22 cellular contexts compared by ENCODE assay signal in genomic region chr10:88205842-88206446, GRCh38.
DNase-seq lines count a peak whose midpoint lies in the region; ATAC-seq and TF ChIP-seq lines count a peak whose summit lies in the region.
"Had no signal": no experiment of that assay in that cellular context is flagged by ENCODE, and none has a peak within 500 bp of the region (broad histone marks: within the 10 kb centered on the region; RNA-seq: fewer than 3 reads in every experiment).

No MANE protein-coding gene starts in this region.

- ATAC-seq in DND-41 (ENCODE audit: insufficient read depth, low read depth) (no peak), GM19452 (IDR thresholded peaks at IDR 0.05; ENCODE audit: unreplicated experiment) (peak; percentile 56), HG03460 (IDR thresholded peaks at IDR 0.05; ENCODE audit: unreplicated experiment) (peak; percentile 65), HG03097 (IDR thresholded peaks at IDR 0.05; ENCODE audit: low FRiP score, unreplicated experiment) (no peak), mucosa of descending colon (no peak)
- ATAC-seq: CD8-positive, alpha-beta T cell; left cardiac atrium; Panc1 had no signal

- H3K9me3 ChIP-seq in DND-41 (ENCODE audit: insufficient read depth, low read length, severe bottlenecking) (no peaks in the 10 kb centered on the region), suprapubic skin (no peaks in the 10 kb centered on the region), mucosa of descending colon (no peaks in the 10 kb centered on the region)
- H3K9me3 ChIP-seq: HAP-1 had no signal

- intact Hi-C loops in mucosa of descending colon (cut with DNase I, micrococcal nuclease), result no loop called here

- H3K27ac ChIP-seq in DND-41 (ENCODE audit: low read length) (no peak overlapping the region), suprapubic skin (no peak overlapping the region)
- H3K27ac ChIP-seq: SK-N-MC had no signal

- DNase-seq in DND-41, result no peak
- DNase-seq in foreskin melanocyte, result peak; percentile 68
- DNase-seq in suprapubic skin (ENCODE audit: low spot score in 2 of 2), result no peak
- no peak for DNase-seq in mucosa of descending colon
- no peak for DNase-seq in NCI-H2171 (lab: John Stamatoyannopoulos, UW)
- DNase-seq: activated CD4-positive, CD25-positive, alpha-beta regulatory T cell treated with anti-CD3 and anti-CD28 coated beads, Interleukin-2, amount 50 U/mL, for 72 hours; CD8-positive, alpha-beta T cell; EL; endodermal cell; KBM-7; left cardiac atrium; NCI-H2081 treated with DMSO at 0.1 percent for 48 hours; NCI-H748 treated with DMSO at 0.1 percent for 48 hours; stimulated activated CD4-positive, alpha-beta T cell treated with anti-CD3 and anti-CD28 coated beads, Interleukin-4, amount 100 ng/mL, for 1 hour; T1000 had no signal

- H2AFZ ChIP-seq in DND-41 (ENCODE audit: low read depth, low read length), result 0 out of 2 replicates have a peak overlapping the region, but pooled peaks have one; percentile 7

- H3K4me1 ChIP-seq in DND-41 (ENCODE audit: insufficient read depth, low read length) (no peaks in the 10 kb centered on the region), suprapubic skin (peaks cover 7% of the 10 kb centered on the region), mucosa of descending colon (ENCODE audit: low read depth) (no peaks in the 10 kb centered on the region)

- H3K27me3 ChIP-seq in DND-41 (ENCODE audit: insufficient read depth, low read length, poor library complexity) (no peaks in the 10 kb centered on the region), suprapubic skin (no peaks in the 10 kb centered on the region)

- H3K9ac ChIP-seq in DND-41 (ENCODE audit: low read depth, low read length), result no peak overlapping the region

- H3K36me3 ChIP-seq in DND-41 (ENCODE audit: insufficient read depth, low read length) (no peaks in the 10 kb centered on the region), suprapubic skin (no peaks in the 10 kb centered on the region), mucosa of descending colon (ENCODE audit: low read depth) (no peaks in the 10 kb centered on the region)
- H3K36me3 ChIP-seq: HAP-1 had no signal

- TF ChIP-seq CTCF in DND-41 (IDR thresholded peaks at IDR 0.05; ENCODE audit: borderline replicate concordance, extremely low read depth, low read length, poor library complexity, severe bottlenecking) (no peak), suprapubic skin (IDR thresholded peaks at IDR 0.05) (no peak), mucosa of descending colon (IDR thresholded peaks at IDR 0.05) (no peak)

- no peaks in the 10 kb centered on the region for H3K79me2 ChIP-seq in DND-41 (ENCODE audit: insufficient read depth, low read length)

- TF ChIP-seq POLR2A in suprapubic skin (IDR thresholded peaks at IDR 0.05), result no peak

- TF ChIP-seq EP300 in suprapubic skin (IDR thresholded peaks at IDR 0.05), result no peak

- no peak overlapping the region for H3K4me2 ChIP-seq in DND-41 (ENCODE audit: insufficient read depth, low read length)

- H4K20me1 ChIP-seq in DND-41 (ENCODE audit: insufficient read depth, low read length), result no peaks in the 10 kb centered on the region

- WGBS in suprapubic skin, result 82% methylated on average over 2 of the region's 2 CpGs

- no peak overlapping the region for H3K4me3 ChIP-seq in DND-41 (ENCODE audit: low read depth in 1 of 2, low read length in 2 of 2)
- no peak overlapping the region for H3K4me3 ChIP-seq in suprapubic skin
- H3K4me3 ChIP-seq in mucosa of descending colon, result no peak overlapping the region
- H3K4me3 ChIP-seq: HAP-1, SK-N-MC, skin epidermis had no signal

Comparison
In these comparisons a context has a peak if more than half of its experiments do, and no peak if none do; other contexts are left out.
1. ATAC-seq: peak in GM19452 (single experiment) and HG03460 (single experiment); none in DND-41 (single experiment), HG03097 (single experiment) and mucosa of descending colon (single experiment).